Comparison of ENCODE assay signal across 29 cellular contexts in the genomic region with DNA sequence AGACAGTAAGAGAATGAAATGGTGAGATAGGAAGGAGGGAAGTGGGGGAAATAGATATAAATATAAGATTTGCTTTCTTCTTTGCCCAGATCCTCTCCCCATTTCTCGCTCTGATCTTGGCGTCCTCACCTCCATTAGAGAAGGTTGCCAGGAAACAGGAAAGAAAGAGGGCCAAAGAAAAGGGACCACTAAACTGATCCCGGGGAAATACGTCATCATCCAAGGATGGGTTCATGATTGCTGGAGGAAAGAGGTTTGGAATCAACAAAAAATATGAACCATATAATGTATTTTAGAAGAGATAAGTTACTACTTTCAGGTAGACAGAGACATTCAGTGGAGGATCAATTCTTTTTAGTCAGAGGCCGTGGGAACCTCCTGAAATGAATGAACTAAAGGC.
"Had no signal": no experiment of that assay in that cellular context is flagged by ENCODE, and none has a peak within 500 bp of the region (broad histone marks: within the 10 kb centered on the region; RNA-seq: fewer than 3 reads in every experiment).

No MANE protein-coding gene starts in this region.

- H3K27me3 ChIP-seq: colonic mucosa, dorsolateral prefrontal cortex, esophagus muscularis mucosa, esophagus squamous epithelium, foreskin keratinocyte, gastrocnemius medialis, gastroesophageal sphincter had no signal

- H3K9me3 ChIP-seq: colonic mucosa, esophagus muscularis mucosa, esophagus squamous epithelium, gastrocnemius medialis, gastroesophageal sphincter, heart left ventricle had no signal

- H3K27ac Mint-ChIP-seq: dendritic cell treated with granulocyte-macrophage colony-stimulating factor and Interleukin-4, amounts not matched to agents 40 ng/mL and 50 ng/mL, for 4 days; effector memory CD8-positive, alpha-beta T cell; endodermal cell had no signal

- DNase-seq: colonic mucosa; cortex of kidney; dermis blood vessel endothelial cell; dorsolateral prefrontal cortex; effector CD4-positive, alpha-beta T cell; effector CD8-positive, alpha-beta T cell; effector memory CD4-positive, alpha-beta T cell; effector memory CD8-positive, alpha-beta T cell; endodermal cell; erythroblast; esophagus squamous epithelium; foreskin fibroblast; foreskin keratinocyte; foreskin melanocyte; gastrocnemius medialis; glutamatergic neuron; head of caudate nucleus; heart left ventricle; heart right ventricle had no signal

- H3K27ac ChIP-seq: colonic mucosa, coronary artery, dorsolateral prefrontal cortex, epithelial cell of prostate, esophagus muscularis mucosa, esophagus squamous epithelium, foreskin keratinocyte, gastrocnemius medialis, gastroesophageal sphincter, heart left ventricle, heart right ventricle had no signal

- FAIRE-seq: colon, endometrium, endothelial cell of umbilical vein, frontal cortex had no signal

- H3K4me3 Mint-ChIP-seq: dendritic cell treated with granulocyte-macrophage colony-stimulating factor and Interleukin-4, amounts not matched to agents 40 ng/mL and 50 ng/mL, for 4 days; effector memory CD8-positive, alpha-beta T cell; endodermal cell had no signal

- H3K4me1 Mint-ChIP-seq: endodermal cell had no signal

- H3K4me3 ChIP-seq: colonic mucosa, coronary artery, dorsolateral prefrontal cortex, esophagus muscularis mucosa, esophagus squamous epithelium, gastrocnemius medialis, gastroesophageal sphincter, heart left ventricle, heart right ventricle had no signal

- H3K4me1 ChIP-seq: colonic mucosa, esophagus squamous epithelium, foreskin keratinocyte, gastrocnemius medialis, gastroesophageal sphincter, heart left ventricle, heart right ventricle had no signal

- H3K9me3 Mint-ChIP-seq: dendritic cell treated with granulocyte-macrophage colony-stimulating factor and Interleukin-4, amounts not matched to agents 40 ng/mL and 50 ng/mL, for 4 days had no signal

- H3K36me3 ChIP-seq: colonic mucosa, esophagus muscularis mucosa, esophagus squamous epithelium, gastrocnemius medialis, gastroesophageal sphincter, heart left ventricle, heart right ventricle had no signal

- ATAC-seq: effector memory CD8-positive, alpha-beta T cell; esophagus mucosa; foreskin keratinocyte; gastrocnemius medialis; gastroesophageal sphincter; heart left ventricle; heart right ventricle had no signal

- H3K27me3 Mint-ChIP-seq: dendritic cell treated with granulocyte-macrophage colony-stimulating factor and Interleukin-4, amounts not matched to agents 40 ng/mL and 50 ng/mL, for 4 days; effector memory CD8-positive, alpha-beta T cell had no signal
